8 cellular contexts compared by ENCODE assay signal in genomic region chr4:110165382-110166285, GRCh38.
A peak's percentile ranks its signal among the peaks of the same experiment; 100 is the strongest.
DNase-seq lines count a peak whose midpoint lies in the region; ATAC-seq lines count a peak whose summit lies in the region.

No MANE protein-coding gene starts in this region.

- peak; percentile 13 for DNase-seq in DMS53 treated with DMSO at 0.1 percent for 48 hours (lab: John Stamatoyannopoulos, UW; ENCODE audit: unreplicated experiment)
- DNase-seq in NOMO-1 treated with dmso at 0.1 percent for 144 hours (lab: John Stamatoyannopoulos, UW; ENCODE audit: unreplicated experiment), result peak; percentile 61
- peak; percentile 57 to 65 for DNase-seq in activated T-cell treated with anti-CD3 and anti-CD28 coated beads, Interleukin-2, amount 50 U/mL, for 48 hours
- DNase-seq in iris pigment epithelial cell (ENCODE audit: low read depth), result peak; percentile 91
- peak; percentile 32 to 52 for DNase-seq in stimulated activated CD8-positive, alpha-beta memory T cell treated with anti-CD3 and anti-CD28 coated beads, Interleukin-4, amount 100 ng/mL, for 4 hours (ENCODE audit: low read depth in 2 of 2, low spot score in 1 of 2)
- no peak for DNase-seq in NCI-H2081 (lab: John Stamatoyannopoulos, UW)
- DNase-seq in amygdala (lab: John Stamatoyannopoulos, UW), result no peak

- ATAC-seq in HG02610 (IDR thresholded peaks at IDR 0.05; ENCODE audit: unreplicated experiment), result peak; percentile 94

Comparison
In these comparisons a context has a peak if more than half of its experiments do, and no peak if none do; other contexts are left out.
1. DNase-seq: peak in DMS53 treated with DMSO at 0.1 percent for 48 hours (single experiment), NOMO-1 treated with dmso at 0.1 percent for 144 hours (single experiment), activated T-cell treated with anti-CD3 and anti-CD28 coated beads, Interleukin-2, amount 50 U/mL, for 48 hours (2 of 2), iris pigment epithelial cell (single experiment) and stimulated activated CD8-positive, alpha-beta memory T cell treated with anti-CD3 and anti-CD28 coated beads, Interleukin-4, amount 100 ng/mL, for 4 hours (2 of 2); none in NCI-H2081 (0 of 2) and amygdala (0 of 56).